9 cellular contexts compared by ENCODE assay signal in genomic region chrX:109830704-109831206, GRCh38.
DNase-seq lines count a peak whose midpoint lies in the region; ATAC-seq and TF ChIP-seq lines count a peak whose summit lies in the region.
"Had no signal": no experiment of that assay in that cellular context is flagged by ENCODE, and none has a peak within 500 bp of the region (broad histone marks: within the 10 kb centered on the region; RNA-seq: fewer than 3 reads in every experiment).

No MANE protein-coding gene starts in this region.

- H3K27me3 Mint-ChIP-seq in activated T-helper 2 cell treated with anti-CD3 and anti-CD28 coated beads, Interferon-gamma antibody, Interleukin-2, Interleukin-4, amounts not matched to agents 10 μg/mL and 5 μg/mL and 100 μg/mL, durations not matched to agents 14 hours and 24 hours and 36 hours (ENCODE audit: low read depth) = no peaks in the 10 kb centered on the region

- no peaks in the 10 kb centered on the region for H3K36me3 ChIP-seq in testis (ENCODE audit: low read depth, missing control alignments)

- TF ChIP-seq POLR2A in testis (IDR thresholded peaks at IDR 0.05) = no peak

- H3K9me3 Mint-ChIP-seq in activated T-helper 2 cell treated with anti-CD3 and anti-CD28 coated beads, Interferon-gamma antibody, Interleukin-2, Interleukin-4, amounts not matched to agents 10 μg/mL and 5 μg/mL and 100 μg/mL, durations not matched to agents 14 hours and 24 hours and 36 hours = no peaks in the 10 kb centered on the region

- H3K27ac Mint-ChIP-seq in activated T-helper 2 cell treated with anti-CD3 and anti-CD28 coated beads, Interferon-gamma antibody, Interleukin-2, Interleukin-4, amounts not matched to agents 10 μg/mL and 5 μg/mL and 100 μg/mL, durations not matched to agents 14 hours and 24 hours and 36 hours = no peak overlapping the region

- H3K9me3 ChIP-seq in testis = no peaks in the 10 kb centered on the region

- TF ChIP-seq CTCF in testis (IDR thresholded peaks at IDR 0.05) = no peak

- no peak overlapping the region for H3K4me3 ChIP-seq in testis

- ATAC-seq in GM18502 (IDR thresholded peaks at IDR 0.05; ENCODE audit: poor library complexity, unreplicated experiment) = peak; percentile 68

- H3K4me1 ChIP-seq in testis = no peaks in the 10 kb centered on the region

- H3K4me1 Mint-ChIP-seq in activated T-helper 2 cell treated with anti-CD3 and anti-CD28 coated beads, Interferon-gamma antibody, Interleukin-2, Interleukin-4, amounts not matched to agents 10 μg/mL and 5 μg/mL and 100 μg/mL, durations not matched to agents 14 hours and 24 hours and 36 hours (ENCODE audit: low read depth) = peaks cover 7% of the 10 kb centered on the region

- no peak overlapping the region for H3K4me3 Mint-ChIP-seq in activated T-helper 2 cell treated with anti-CD3 and anti-CD28 coated beads, Interferon-gamma antibody, Interleukin-2, Interleukin-4, amounts not matched to agents 10 μg/mL and 5 μg/mL and 100 μg/mL, durations not matched to agents 14 hours and 24 hours and 36 hours (ENCODE audit: low read depth)

- H3K36me3 Mint-ChIP-seq in activated T-helper 2 cell treated with anti-CD3 and anti-CD28 coated beads, Interferon-gamma antibody, Interleukin-2, Interleukin-4, amounts not matched to agents 10 μg/mL and 5 μg/mL and 100 μg/mL, durations not matched to agents 14 hours and 24 hours and 36 hours (ENCODE audit: low read depth) = no peaks in the 10 kb centered on the region

- no peak overlapping the region for H3K27ac ChIP-seq in testis

- 70 to 79% methylated on average over 3 of the region's 3 CpGs for WGBS in testis, 2 donors

- no peaks in the 10 kb centered on the region for H3K27me3 ChIP-seq in testis

- intact Hi-C loops in testis (cut with DNase I; ENCODE audit: low total_unique reads) = no loop called here
- intact Hi-C loops in activated T-helper 2 cell treated with anti-CD3 and anti-CD28 coated beads, Interferon-gamma antibody, Interleukin-2, Interleukin-4, amounts not matched to agents 10 μg/mL and 5 μg/mL and 100 μg/mL, durations not matched to agents 14 hours and 24 hours and 36 hours (cut with micrococcal nuclease) = no loop called here

- DNase-seq in H4 (ENCODE audit: low spot score) (peak; percentile 47), MV-4-11 (lab: John Stamatoyannopoulos, UW) (peak; percentile 88), left kidney (ENCODE audit: low read depth, low spot score) (peak; percentile 11), HuH-7.5 (ENCODE audit: low spot score) (no peak), NCI-H2107 treated with DMSO at 0.1 percent for 48 hours (lab: John Stamatoyannopoulos, UW; ENCODE audit: unreplicated experiment) (no peak), testis (no peak)
- no peak for DNase-seq in activated T-helper 2 cell treated with anti-CD3 and anti-CD28 coated beads, Interferon-gamma antibody, Interleukin-2, Interleukin-4, amounts not matched to agents 10 μg/mL and 5 μg/mL and 100 μg/mL, durations not matched to agents 14 hours and 24 hours and 36 hours (ENCODE audit: low spot score)
- DNase-seq: NCI-H510A treated with DMSO at 0.1 percent for 48 hours had no signal

Comparison
In these comparisons a context has a peak if more than half of its experiments do, and no peak if none do; other contexts are left out.
1. DNase-seq: peak in H4 (single experiment), MV-4-11 (single experiment) and left kidney (single experiment); none in HuH-7.5 (single experiment), NCI-H2107 treated with DMSO at 0.1 percent for 48 hours (single experiment), testis (single experiment) and activated T-helper 2 cell treated with anti-CD3 and anti-CD28 coated beads, Interferon-gamma antibody, Interleukin-2, Interleukin-4, amounts not matched to agents 10 μg/mL and 5 μg/mL and 100 μg/mL, durations not matched to agents 14 hours and 24 hours and 36 hours (single experiment).